19 cellular contexts compared by ENCODE assay signal in the genomic region with DNA sequence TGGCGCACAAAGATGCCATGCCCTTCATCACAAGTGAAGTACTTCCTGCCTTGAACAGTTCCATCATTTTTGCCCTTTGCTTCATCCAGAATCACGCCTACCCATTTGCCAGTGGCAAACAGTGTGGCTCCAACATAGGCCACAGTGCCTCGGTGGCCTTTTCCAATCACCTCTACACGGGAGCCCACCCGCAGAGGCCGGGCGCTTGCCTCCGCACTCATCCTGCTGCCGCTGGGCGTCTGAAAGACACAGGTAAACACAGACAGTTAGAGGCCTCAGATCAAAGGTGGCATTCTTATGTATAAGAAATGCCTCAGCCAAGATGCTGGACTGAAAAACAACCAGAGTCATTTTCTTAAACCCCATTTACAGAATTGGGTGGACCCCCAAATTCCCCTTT. TPM values are rescaled to one million over a fixed set of nuclear protein-coding genes. Genes with fewer than 3 reads are reported as not detected.
DNase-seq lines count a peak whose midpoint lies in the region; ATAC-seq, FAIRE-seq and TF ChIP-seq lines count a peak whose summit lies in the region.
"Had no signal": no experiment of that assay in that cellular context is flagged by ENCODE, and none has a peak within 500 bp of the region (broad histone marks: within the 10 kb centered on the region; RNA-seq: fewer than 3 reads in every experiment).

No MANE protein-coding gene starts in this region.

- no peaks in the 10 kb centered on the region for H3K9me3 Mint-ChIP-seq in glutamatergic neuron (ENCODE audit: unreplicated experiment)
- H3K9me3 Mint-ChIP-seq in activated CD8-positive, alpha-beta T cell treated with anti-CD3 and anti-CD28 coated beads, Interleukin-2, amount 10 ng/mL, durations not matched to agents 7 days and 5 days (ENCODE audit: insufficient read depth) = no peaks in the 10 kb centered on the region
- H3K9me3 Mint-ChIP-seq: CD14-positive monocyte; CD4-positive, alpha-beta memory T cell; GM23338; HFFc6 had no signal

- H4K8ac ChIP-seq in H1 (ENCODE audit: extremely low read depth, insufficient read depth, low read length) = no peak overlapping the region

- H3K79me1 ChIP-seq in H1 (ENCODE audit: low read depth, low read length) = peaks cover 29% of the 10 kb centered on the region

- no peak for TF ChIP-seq RAD21 in H1 (IDR thresholded peaks at IDR 0.05 in 1 of 2, conservative IDR thresholded peaks at IDR 0.05 in 1 of 2; ENCODE audit: low read depth in 2 of 2, low read length in 2 of 2)

- H3K4me2 ChIP-seq in H1 (ENCODE audit: insufficient read depth in 1 of 2, low read depth in 2 of 2, low read length in 2 of 2) = no peak overlapping the region
- H3K4me2 ChIP-seq: BLaER1, GM23338 had no signal

- H3K27ac ChIP-seq in H1 (ENCODE audit: low read depth, low read length) = no peak overlapping the region
- H3K27ac ChIP-seq in temporal lobe (ENCODE audit: low read depth, low read length) = peak overlapping the region; percentile 24
- H3K27ac ChIP-seq: BLaER1 had no signal

- no peak for ATAC-seq in activated CD8-positive, alpha-beta T cell treated with anti-CD3 and anti-CD28 coated beads, Interleukin-2, amount 10 ng/mL, durations not matched to agents 7 days and 5 days
- ATAC-seq in HG03196 (IDR thresholded peaks at IDR 0.05; ENCODE audit: unreplicated experiment) = no peak
- ATAC-seq: GM23338, HCT116, HepG2 had no signal

- DNase-seq in adipocyte (ENCODE audit: low read depth) (no peak), H1 (ENCODE audit: low read depth in 1 of 2, low spot score in 2 of 2) (no peak), glutamatergic neuron (no peak), COLO829 (ENCODE audit: low spot score) (no peak)
- DNase-seq in activated CD8-positive, alpha-beta T cell treated with anti-CD3 and anti-CD28 coated beads, Interleukin-2, amount 10 ng/mL, durations not matched to agents 7 days and 5 days = no peak
- DNase-seq: 8988T; Calu3; CD4-positive, alpha-beta memory T cell; DMS79 treated with DMSO at 0.1 percent for 48 hours; GF-D8; H7; HFFc6 had no signal

- WGBS in H1 (ENCODE audit: extremely low coverage in 1 of 2, insufficient coverage in 1 of 2, insufficient read length in 1 of 2, insufficient replicate concordance in 2 of 2, low coverage in 1 of 2, low lambda C conversion rate in 2 of 2, missing lambda C conversion rate in 1 of 2), 2 experiments = 92% methylated on average over 10 of the region's 10 CpGs; no CpG with 5 or more reads in 1 of the 2 experiments

- H3K36me3 Mint-ChIP-seq in glutamatergic neuron (ENCODE audit: unreplicated experiment) = peaks cover 6% of the 10 kb centered on the region
- H3K36me3 Mint-ChIP-seq in activated CD8-positive, alpha-beta T cell treated with anti-CD3 and anti-CD28 coated beads, Interleukin-2, amount 10 ng/mL, durations not matched to agents 7 days and 5 days (ENCODE audit: low read depth) = peaks cover 23% of the 10 kb centered on the region

- H3K36me3 ChIP-seq in adipocyte (ENCODE audit: control insufficient read depth, insufficient read depth, low read length, severe bottlenecking) (peaks cover 30% of the 10 kb centered on the region), H1 (ENCODE audit: control insufficient read depth in 2 of 4, insufficient read depth in 4 of 4, low read length in 3 of 4) (peaks cover 0 to 16% (median 8%) of the 10 kb centered on the region in 4 experiments; a peak in 4 of 8 replicates)

- peaks cover 44% of the 10 kb centered on the region for H3K4me1 ChIP-seq in adipocyte (ENCODE audit: control insufficient read depth, insufficient read depth, low read length)
- peaks cover 9 to 29% (median 19%) of the 10 kb centered on the region in 4 experiments for H3K4me1 ChIP-seq in H1 (replicated peaks in 1 of 4; ENCODE audit: control insufficient read depth in 3 of 4, insufficient read depth in 4 of 4, low read length in 3 of 4)

- H3K14ac ChIP-seq in H1 (ENCODE audit: insufficient read length) = no peak overlapping the region

- peak overlapping the region; percentile 46 for H3K4me3 Mint-ChIP-seq in glutamatergic neuron (ENCODE audit: unreplicated experiment)
- H3K4me3 Mint-ChIP-seq in activated CD8-positive, alpha-beta T cell treated with anti-CD3 and anti-CD28 coated beads, Interleukin-2, amount 10 ng/mL, durations not matched to agents 7 days and 5 days = no peak overlapping the region
- H3K4me3 Mint-ChIP-seq: CD14-positive monocyte; CD4-positive, alpha-beta memory T cell; GM23338 had no signal

- H3K79me2 ChIP-seq in H1 (ENCODE audit: control insufficient read depth in 1 of 2, insufficient read depth in 2 of 2, low read length in 2 of 2) = peaks cover 4 to 45% of the 10 kb centered on the region in 2 experiments

- no peak overlapping the region for H3K56ac ChIP-seq in H1 (replicated peaks; ENCODE audit: insufficient read length, low read depth, low read length)

- H2AFZ ChIP-seq in H1 (ENCODE audit: low read length) = no peak overlapping the region
- H2AFZ ChIP-seq: GM23338 had no signal

- H2BK15ac ChIP-seq in H1 (ENCODE audit: low read length) = no peak overlapping the region

- FAIRE-seq in H1 (lab: Jason Lieb, UNC) = no peak
- FAIRE-seq: HepG2 had no signal

- H3K23ac ChIP-seq in H1 (ENCODE audit: insufficient read length) = no peak overlapping the region

- peak overlapping the region; percentile 80 for H3K4me3 ChIP-seq in adipocyte (ENCODE audit: low read length)
- no peak overlapping the region for H3K4me3 ChIP-seq in H1 (ENCODE audit: extremely low read depth in 1 of 4, insufficient read depth in 2 of 4, low read depth in 3 of 4, low read length in 4 of 4)
- H3K4me3 ChIP-seq: BLaER1, GM23338 had no signal

- H2BK12ac ChIP-seq in H1 (ENCODE audit: low read depth, low read length) = no peak overlapping the region

- TF ChIP-seq CTCF in H1 (IDR thresholded peaks at IDR 0.05; ENCODE audit: control extremely low read depth in 1 of 3, insufficient read depth in 1 of 3, low read depth in 1 of 3, low read length in 3 of 3) (no peak), glutamatergic neuron (IDR thresholded peaks at IDR 0.05; ENCODE audit: partially characterized antibody, unreplicated experiment) (no peak)

- H2BK20ac ChIP-seq in H1 (ENCODE audit: low read length) = no peak overlapping the region

- no peak overlapping the region for H4K5ac ChIP-seq in H1 (ENCODE audit: insufficient read length, low read depth, low read length)

- CTCF ChIA-PET in H1 (lab: Charles Lee; ENCODE audit: partially characterized antibody) = interaction anchor here (1.1 to 2.4 kb wide), 3 partner anchors 11 to 45 kb away, joined by 3 to 16 read pairs (median 4); no protein-coding TSS in a partner anchor
- CTCF ChIA-PET in activated CD8-positive, alpha-beta T cell treated with anti-CD3 and anti-CD28 coated beads, Interleukin-2, amount 10 ng/mL, durations not matched to agents 7 days and 5 days (lab: Charles Lee) = no interaction called here

- H3K9me3 ChIP-seq in adipocyte (ENCODE audit: control insufficient read depth, low read length) = no peaks in the 10 kb centered on the region
- H3K9me3 ChIP-seq in H1 (ENCODE audit: insufficient read depth in 2 of 2, low read depth in 1 of 2, low read length in 1 of 2) = no peaks in the 10 kb centered on the region
- H3K9me3 ChIP-seq: BLaER1 had no signal

- peaks cover 15 to 29% of the 10 kb centered on the region in 2 experiments for H4K20me1 ChIP-seq in H1 (replicated peaks in 1 of 2; ENCODE audit: control insufficient read depth in 1 of 2, insufficient read depth in 2 of 2, low read length in 2 of 2)

- H3K9ac ChIP-seq in adipocyte (ENCODE audit: low read length) (no peak overlapping the region), H1 (replicated peaks in 1 of 4; ENCODE audit: extremely low read depth in 1 of 4, low read depth in 3 of 4, low read length in 3 of 4) (no peak overlapping the region; a peak in 1 of 7 replicates)
- H3K9ac ChIP-seq: BLaER1 had no signal

- H3K27me3 ChIP-seq in adipocyte (replicated peaks; ENCODE audit: control insufficient read depth, insufficient read depth, low read length) (no peaks in the 10 kb centered on the region), H1 (replicated peaks in 1 of 4; ENCODE audit: control insufficient read depth in 3 of 4, extremely low read depth in 1 of 4, insufficient read depth in 3 of 4, low read length in 3 of 4) (no peaks in the 10 kb centered on the region)
- H3K27me3 ChIP-seq: BLaER1 had no signal

- POLR2A ChIA-PET in H1 (lab: Charles Lee; ENCODE audit: partially characterized antibody) = no interaction called here
- POLR2A ChIA-PET in activated CD8-positive, alpha-beta T cell treated with anti-CD3 and anti-CD28 coated beads, Interleukin-2, amount 10 ng/mL, durations not matched to agents 7 days and 5 days (lab: Charles Lee) = no interaction called here

- H2BK5ac ChIP-seq in H1 (ENCODE audit: low read depth, low read length) = 0 out of 2 replicates have a peak overlapping the region, but pooled peaks have one; percentile 16

- no peak overlapping the region for H4K91ac ChIP-seq in H1 (replicated peaks; ENCODE audit: insufficient read length, low read length)

- no peak overlapping the region for H2AK5ac ChIP-seq in H1 (ENCODE audit: low read depth, low read length)

- H3K27me3 Mint-ChIP-seq in glutamatergic neuron (ENCODE audit: unreplicated experiment) = peaks cover 10% of the 10 kb centered on the region
- no peaks in the 10 kb centered on the region for H3K27me3 Mint-ChIP-seq in activated CD8-positive, alpha-beta T cell treated with anti-CD3 and anti-CD28 coated beads, Interleukin-2, amount 10 ng/mL, durations not matched to agents 7 days and 5 days (ENCODE audit: low read depth)
- H3K27me3 Mint-ChIP-seq: CD4-positive, alpha-beta memory T cell had no signal

- peak overlapping the region; percentile 38 for H3K27ac Mint-ChIP-seq in glutamatergic neuron (ENCODE audit: unreplicated experiment)
- no peak overlapping the region for H3K27ac Mint-ChIP-seq in activated CD8-positive, alpha-beta T cell treated with anti-CD3 and anti-CD28 coated beads, Interleukin-2, amount 10 ng/mL, durations not matched to agents 7 days and 5 days

- H3K4me1 Mint-ChIP-seq in glutamatergic neuron (ENCODE audit: low read depth, unreplicated experiment) = peaks cover 30% of the 10 kb centered on the region
- peaks cover 51% of the 10 kb centered on the region for H3K4me1 Mint-ChIP-seq in activated CD8-positive, alpha-beta T cell treated with anti-CD3 and anti-CD28 coated beads, Interleukin-2, amount 10 ng/mL, durations not matched to agents 7 days and 5 days (ENCODE audit: low read depth)

- H3K4ac ChIP-seq in H1 (replicated peaks; ENCODE audit: insufficient read length, low read depth, low read length) = no peak overlapping the region

- no peak for TF ChIP-seq EP300 in H1 (IDR thresholded peaks at IDR 0.05; ENCODE audit: borderline replicate concordance in 1 of 2, low read depth in 2 of 2, low read length in 2 of 2)

- H2BK120ac ChIP-seq in H1 (replicated peaks; ENCODE audit: low read depth, low read length) = no peak overlapping the region

- no peak for TF ChIP-seq POLR2A in H1 (IDR thresholded peaks at IDR 0.05; ENCODE audit: control extremely low read depth in 1 of 2, low read depth in 2 of 2, low read length in 2 of 2)

- H3K18ac ChIP-seq in H1 (ENCODE audit: extremely low read depth, low read length) = no peak overlapping the region

- H3K23me2 ChIP-seq in H1 (ENCODE audit: low read depth, low read length) = peaks cover 5% of the 10 kb centered on the region

RNA-seq across cellular contexts. Expression of a gene that starts 2.1 kb away (rescaled TPM):
- total RNA-seq in H1 (2021; fragmentation: NEBNext Ultra II Directional; extraction: Animal tissue kit (Norgen Biotek cat#: 25700)) = 156 and 162 TPM in 2 replicates
- 105 and 155 TPM in 2 replicates for polyA plus RNA-seq in H1 (2011; rRNA removed)
- polyA plus RNA-seq in H1 (2011; cell fraction: cytosol; rRNA removed) = 107 TPM
- 222 TPM for polyA plus RNA-seq in H1 (2011; cell fraction: nucleus; rRNA removed)
- 144 to 178 TPM (median 168 TPM) in 4 replicates for polyA plus RNA-seq in H1 (2012, experiment 1 of 2)
- 77.0 TPM for polyA plus RNA-seq in H1 (2012, experiment 2 of 2)
- 149 TPM for polyA plus RNA-seq in H1 (2013, experiment 1 of 2)
- 148 TPM for polyA plus RNA-seq in H1 (2013, experiment 2 of 2)
- 217 and 218 TPM in 2 replicates for polyA minus RNA-seq in H1 (2011; rRNA and poly(A)+ RNA removed)
- polyA minus RNA-seq in H1 (2011; cell fraction: cytosol; rRNA and poly(A)+ RNA removed) = 97.6 TPM
- 96.6 TPM for polyA minus RNA-seq in H1 (2011; cell fraction: nucleus; rRNA and poly(A)+ RNA removed)
- total RNA-seq in glutamatergic neuron (ENCODE audit: unreplicated experiment) = 832 TPM
- total RNA-seq in temporal lobe = 97.9 TPM
- 100 to 1,000 TPM; 112 to 115 TPM for total RNA-seq in activated CD8-positive, alpha-beta T cell treated with anti-CD3 and anti-CD28 coated beads, Interleukin-2, amount 10 ng/mL, durations not matched to agents 7 days and 5 days

RNA-seq across cellular contexts. Expression of a gene that starts 34.8 kb away (rescaled TPM):
- total RNA-seq in H1 (2021; fragmentation: NEBNext Ultra II Directional; extraction: Animal tissue kit (Norgen Biotek cat#: 25700)) = 0.52 and 0.86 TPM in 2 replicates
- polyA plus RNA-seq in H1 (2011; rRNA removed) = 0.42 TPM in 2 replicates
- 0.62 TPM for polyA plus RNA-seq in H1 (2011; cell fraction: cytosol; rRNA removed)
- 2.2 TPM for polyA plus RNA-seq in H1 (2011; cell fraction: nucleus; rRNA removed)
- polyA plus RNA-seq in H1 (2012, experiment 1 of 2) = 0.43 to 1.1 TPM (median 0.70 TPM) in 4 replicates
- polyA plus RNA-seq in H1 (2012, experiment 2 of 2) = 0.09 TPM
- polyA plus RNA-seq in H1 (2013, experiment 1 of 2) = 0.39 TPM
- polyA plus RNA-seq in H1 (2013, experiment 2 of 2) = 0.18 TPM
- 0.56 TPM in 1 of 2 replicates, not detected in the other for polyA minus RNA-seq in H1 (2011; rRNA and poly(A)+ RNA removed)
- polyA minus RNA-seq in H1 (2011; cell fraction: cytosol; rRNA and poly(A)+ RNA removed) = not detected
- polyA minus RNA-seq in H1 (2011; cell fraction: nucleus; rRNA and poly(A)+ RNA removed) = 3.6 TPM
- 8.2 TPM for total RNA-seq in glutamatergic neuron (ENCODE audit: unreplicated experiment)
- 2.7 TPM for total RNA-seq in temporal lobe
- 1 to 10 TPM; 1.6 to 2.8 TPM for total RNA-seq in activated CD8-positive, alpha-beta T cell treated with anti-CD3 and anti-CD28 coated beads, Interleukin-2, amount 10 ng/mL, durations not matched to agents 7 days and 5 days
- total RNA-seq: HepG2 had no signal

RNA-seq across cellular contexts. Expression of a gene that starts 43.4 kb away (rescaled TPM):
- 3.3 and 3.8 TPM in 2 replicates for total RNA-seq in H1 (2021; fragmentation: NEBNext Ultra II Directional; extraction: Animal tissue kit (Norgen Biotek cat#: 25700))
- polyA plus RNA-seq in H1 (2011; rRNA removed) = 1.6 and 2.4 TPM in 2 replicates
- polyA plus RNA-seq in H1 (2011; cell fraction: cytosol; rRNA removed) = 1.8 TPM
- polyA plus RNA-seq in H1 (2011; cell fraction: nucleus; rRNA removed) = 2.2 TPM
- 1.8 to 4.0 TPM (median 2.7 TPM) in 4 replicates for polyA plus RNA-seq in H1 (2012, experiment 1 of 2)
- 2.5 TPM for polyA plus RNA-seq in H1 (2012, experiment 2 of 2)
- 1.6 TPM for polyA plus RNA-seq in H1 (2013, experiment 1 of 2)
- polyA plus RNA-seq in H1 (2013, experiment 2 of 2) = 1.6 TPM
- 0.73 and 0.82 TPM in 2 replicates for polyA minus RNA-seq in H1 (2011; rRNA and poly(A)+ RNA removed)
- polyA minus RNA-seq in H1 (2011; cell fraction: cytosol; rRNA and poly(A)+ RNA removed) = 2.1 TPM
- polyA minus RNA-seq in H1 (2011; cell fraction: nucleus; rRNA and poly(A)+ RNA removed) = 1.7 TPM
- 3.7 TPM for total RNA-seq in glutamatergic neuron (ENCODE audit: unreplicated experiment)
- total RNA-seq in temporal lobe = 1.2 TPM
- 1 to 10 TPM; 1.5 TPM for total RNA-seq in activated CD8-positive, alpha-beta T cell treated with anti-CD3 and anti-CD28 coated beads, Interleukin-2, amount 10 ng/mL, durations not matched to agents 7 days and 5 days

RNA-seq across cellular contexts. Expression of a gene that starts 43.5 kb away (rescaled TPM):
- total RNA-seq in H1 (2021; fragmentation: NEBNext Ultra II Directional; extraction: Animal tissue kit (Norgen Biotek cat#: 25700)) = 41.6 and 45.0 TPM in 2 replicates
- polyA plus RNA-seq in H1 (2011; rRNA removed) = 125 and 142 TPM in 2 replicates
- polyA plus RNA-seq in H1 (2011; cell fraction: cytosol; rRNA removed) = 127 TPM
- polyA plus RNA-seq in H1 (2011; cell fraction: nucleus; rRNA removed) = 148 TPM
- polyA plus RNA-seq in H1 (2012, experiment 1 of 2) = 48.4 to 98.7 TPM (median 88.1 TPM) in 4 replicates
- 87.5 TPM for polyA plus RNA-seq in H1 (2012, experiment 2 of 2)
- polyA plus RNA-seq in H1 (2013, experiment 1 of 2) = 27.2 TPM
- polyA plus RNA-seq in H1 (2013, experiment 2 of 2) = 27.3 TPM
- 107 and 111 TPM in 2 replicates for polyA minus RNA-seq in H1 (2011; rRNA and poly(A)+ RNA removed)
- 53.3 TPM for polyA minus RNA-seq in H1 (2011; cell fraction: cytosol; rRNA and poly(A)+ RNA removed)
- polyA minus RNA-seq in H1 (2011; cell fraction: nucleus; rRNA and poly(A)+ RNA removed) = 41.3 TPM
- total RNA-seq in glutamatergic neuron (ENCODE audit: unreplicated experiment) (29.5 TPM), temporal lobe (32.9 TPM)
- 10 to 100 TPM; 93.7 to 96.9 TPM for total RNA-seq in activated CD8-positive, alpha-beta T cell treated with anti-CD3 and anti-CD28 coated beads, Interleukin-2, amount 10 ng/mL, durations not matched to agents 7 days and 5 days
